Comparison of ENCODE assay signal across 18 cellular contexts in the genomic region with DNA sequence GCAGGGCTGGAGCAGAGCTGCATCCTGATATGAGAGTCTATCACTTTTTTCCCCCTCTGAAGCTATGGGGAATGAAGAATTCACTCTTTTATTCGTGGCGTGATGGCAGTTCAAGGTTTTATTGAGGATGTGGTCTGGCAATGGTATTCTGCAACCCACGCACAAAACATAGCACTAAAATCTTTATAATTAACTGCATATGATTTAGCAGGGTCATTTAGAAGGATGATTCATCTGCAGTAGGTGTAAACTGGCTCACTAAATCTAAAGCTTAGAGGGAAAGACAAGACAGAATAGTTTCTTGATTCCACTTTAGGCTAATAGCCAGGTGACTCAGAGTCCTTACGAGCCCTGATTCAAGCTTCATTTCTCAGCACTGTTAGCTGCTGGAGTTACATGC. TPM values are rescaled to one million over a fixed set of nuclear protein-coding genes. Genes with fewer than 3 reads are reported as not detected.
A peak's percentile ranks its signal among the peaks of the same experiment; 100 is the strongest.
DNase-seq lines count a peak whose midpoint lies in the region; ATAC-seq and TF ChIP-seq lines count a peak whose summit lies in the region.
"Had no signal": no experiment of that assay in that cellular context is flagged by ENCODE, and none has a peak within 500 bp of the region (broad histone marks: within the 10 kb centered on the region; RNA-seq: fewer than 3 reads in every experiment).

No MANE protein-coding gene starts in this region.

- TF ChIP-seq CTCF in fibroblast of villous mesenchyme (IDR thresholded peaks at IDR 0.05; ENCODE audit: insufficient read depth, low read depth, low read length): no peak

- no peak overlapping the region for H3K4me3 ChIP-seq in fibroblast of villous mesenchyme (ENCODE audit: low read depth, low read length)
- H3K4me3 ChIP-seq: body of pancreas, heart right ventricle, transverse colon had no signal

- in situ Hi-C loops in SK-MEL-5 (cut with HindIII; ENCODE audit: low pct_unique_long_range_greater_than_20kb, low sequenced_read_pairs): no loop called here

- ATAC-seq in HG02852 (IDR thresholded peaks at IDR 0.05; ENCODE audit: unreplicated experiment) (no peak), HG02884 (IDR thresholded peaks at IDR 0.05; ENCODE audit: unreplicated experiment) (no peak)
- ATAC-seq: activated T-helper 17 cell treated with anti-CD3 and anti-CD28 coated beads, Interleukin-2, amount 50 U/mL, for 72 hours; body of pancreas; heart right ventricle; T-helper 17 cell had no signal

- DNase-seq in HPDE6-E6E7 (ENCODE audit: extremely low spot score): peak; percentile 11
- peak; percentile 40 for DNase-seq in SK-MEL-5 (ENCODE audit: low read depth, low spot score)
- peak; percentile 12 for DNase-seq in fibroblast of villous mesenchyme (ENCODE audit: low read depth)
- DNase-seq in stromal cell of bone marrow (ENCODE audit: low read depth): peak; percentile 82
- no peak for DNase-seq in activated T-cell treated with anti-CD3 and anti-CD28 coated beads, Interleukin-2, amount 50 U/mL, for 48 hours
- DNase-seq in NCI-H187 (lab: John Stamatoyannopoulos, UW): no peak
- DNase-seq: activated CD4-positive, alpha-beta T cell treated with anti-CD3 and anti-CD28 coated beads for 48 hours; body of pancreas; effector CD8-positive, alpha-beta T cell; heart right ventricle; NCI-H2171; OCI-M1; stimulated activated CD4-positive, alpha-beta T cell treated with anti-CD3 and anti-CD28 coated beads, Interleukin-12 subunit alpha, Interleukin-12 subunit beta, amount 100 ng/mL, for 4 hours; T-helper 17 cell; transverse colon had no signal

RNA-seq across cellular contexts. Expression of gene CHRM3, which starts 25.0 kb away (rescaled TPM):
- 1.3 and 1.8 TPM in 2 replicates for total RNA-seq in SK-MEL-5 (2014; rRNA removed; shearing (Covaris generic))
- 0.77 and 2.0 TPM in 2 replicates for polyA plus RNA-seq in SK-MEL-5 (2015; cell fraction: cytosol; rRNA removed)
- 0.49 and 2.1 TPM in 2 replicates for polyA plus RNA-seq in SK-MEL-5 (2015; cell fraction: nucleus; rRNA removed)
- total RNA-seq in fibroblast of villous mesenchyme: under 0.01 TPM in 1 of 2 replicates, not detected in the other

Comparison
In these comparisons a context has a peak if more than half of its experiments do, and no peak if none do; other contexts are left out.
1. DNase-seq: peak in HPDE6-E6E7 (single experiment), SK-MEL-5 (single experiment), fibroblast of villous mesenchyme (single experiment) and stromal cell of bone marrow (single experiment); none in activated T-cell treated with anti-CD3 and anti-CD28 coated beads, Interleukin-2, amount 50 U/mL, for 48 hours (0 of 2) and NCI-H187 (0 of 2).